ENCODE assay signal across 22 cellular contexts in genomic region chr4:82136161-82136801, GRCh38.
DNase-seq lines count a peak whose midpoint lies in the region; ATAC-seq and TF ChIP-seq lines count a peak whose summit lies in the region.
"Had no signal": no experiment of that assay in that cellular context is flagged by ENCODE, and none has a peak within 500 bp of the region (broad histone marks: within the 10 kb centered on the region; RNA-seq: fewer than 3 reads in every experiment).

No MANE protein-coding gene starts in this region.

- TF ChIP-seq CTCF in colonic mucosa (IDR thresholded peaks at IDR 0.05) = no peak
- TF ChIP-seq CTCF in tibial artery (IDR thresholded peaks at IDR 0.05) = no peak

- H3K36me3 ChIP-seq in colonic mucosa = no peaks in the 10 kb centered on the region
- no peaks in the 10 kb centered on the region for H3K36me3 ChIP-seq in tibial artery
- H3K36me3 ChIP-seq: brain microvascular endothelial cell, gastroesophageal sphincter, tibial nerve had no signal

- H3K4me3 ChIP-seq in colonic mucosa (no peak overlapping the region), tibial artery (no peak overlapping the region)
- H3K4me3 ChIP-seq: coronary artery, gastroesophageal sphincter, skin epidermis, tibial nerve had no signal

- peaks cover 20% of the 10 kb centered on the region for H3K4me1 Mint-ChIP-seq in activated CD8-positive, alpha-beta T cell treated with anti-CD3 and anti-CD28 coated beads, Interleukin-2, amount 10 ng/mL, durations not matched to agents 7 days and 5 days (ENCODE audit: low read depth)
- peaks cover 5 to 37% (median 27%) of the 10 kb centered on the region in 4 donors for H3K4me1 Mint-ChIP-seq in naive thymus-derived CD8-positive, alpha-beta T cell
- H3K4me1 Mint-ChIP-seq: endodermal cell had no signal

- H3K9ac ChIP-seq in colonic mucosa (ENCODE audit: low read depth in 2 of 2, low read length in 2 of 2) = no peak overlapping the region

- POLR2A ChIA-PET in activated CD8-positive, alpha-beta T cell treated with anti-CD3 and anti-CD28 coated beads, Interleukin-2, amount 10 ng/mL, durations not matched to agents 7 days and 5 days (lab: Charles Lee) = no interaction called here
- POLR2A ChIA-PET in naive thymus-derived CD8-positive, alpha-beta T cell (lab: Charles Lee) = interaction anchor here (0.6 to 0.7 kb wide), 2 partner anchors 8 to 11 kb away, joined by 3 read pairs; no protein-coding TSS in a partner anchor

- H3K4me1 ChIP-seq in colonic mucosa (no peaks in the 10 kb centered on the region), tibial artery (no peaks in the 10 kb centered on the region)
- H3K4me1 ChIP-seq: Caco-2, gastroesophageal sphincter, tibial nerve had no signal

- H3K4me3 Mint-ChIP-seq in activated CD8-positive, alpha-beta T cell treated with anti-CD3 and anti-CD28 coated beads, Interleukin-2, amount 10 ng/mL, durations not matched to agents 7 days and 5 days = peak overlapping the region; percentile 3
- H3K4me3 Mint-ChIP-seq in naive thymus-derived CD8-positive, alpha-beta T cell = peak overlapping the region in 9 of 10 donors; percentile 0 to 80 (median 46)
- H3K4me3 Mint-ChIP-seq: activated B cell treated with CpG ODN at 0.5 μM for 24 hours; activated T-helper 1 cell treated with anti-CD3 and anti-CD28 coated beads, Interleukin-12 subunit alpha, Interleukin-12 subunit beta, Interleukin-2, Interleukin-4 antibody, amounts not matched to agents 30 ng/mL and 10 ng/mL and 1 ng/mL, durations not matched to agents 14 hours and 24 hours and 36 hours; endodermal cell had no signal

- no peaks in the 10 kb centered on the region for H3K9me3 ChIP-seq in colonic mucosa
- no peaks in the 10 kb centered on the region for H3K9me3 ChIP-seq in tibial artery
- H3K9me3 ChIP-seq: Caco-2, gastroesophageal sphincter, tibial nerve had no signal

- H3K27me3 ChIP-seq in colonic mucosa (no peaks in the 10 kb centered on the region), tibial artery (no peaks in the 10 kb centered on the region)
- H3K27me3 ChIP-seq: brain microvascular endothelial cell, gastroesophageal sphincter, tibial nerve had no signal

- H3K36me3 Mint-ChIP-seq in activated CD8-positive, alpha-beta T cell treated with anti-CD3 and anti-CD28 coated beads, Interleukin-2, amount 10 ng/mL, durations not matched to agents 7 days and 5 days (ENCODE audit: low read depth) = peaks cover 4% of the 10 kb centered on the region
- peaks cover 0 to 7% (median 6%) of the 10 kb centered on the region in 3 donors for H3K36me3 Mint-ChIP-seq in naive thymus-derived CD8-positive, alpha-beta T cell

- intact Hi-C loops in colonic mucosa (cut with DNase I) = no loop called here
- intact Hi-C loops in tibial artery (cut with DNase I; ENCODE audit: low total_unique reads) = no loop called here

- no peaks in the 10 kb centered on the region for H3K27me3 Mint-ChIP-seq in activated CD8-positive, alpha-beta T cell treated with anti-CD3 and anti-CD28 coated beads, Interleukin-2, amount 10 ng/mL, durations not matched to agents 7 days and 5 days (ENCODE audit: low read depth)
- no peaks in the 10 kb centered on the region for H3K27me3 Mint-ChIP-seq in naive thymus-derived CD8-positive, alpha-beta T cell
- H3K27me3 Mint-ChIP-seq: activated B cell treated with CpG ODN at 0.5 μM for 24 hours had no signal

- CTCF ChIA-PET in activated CD8-positive, alpha-beta T cell treated with anti-CD3 and anti-CD28 coated beads, Interleukin-2, amount 10 ng/mL, durations not matched to agents 7 days and 5 days (lab: Charles Lee) = no interaction called here

- ATAC-seq in GM18498 (IDR thresholded peaks at IDR 0.05; ENCODE audit: unreplicated experiment) (peak; percentile 48), HG03159 (IDR thresholded peaks at IDR 0.05; ENCODE audit: unreplicated experiment) (peak; percentile 74)
- ATAC-seq in activated CD8-positive, alpha-beta T cell treated with anti-CD3 and anti-CD28 coated beads, Interleukin-2, amount 10 ng/mL, durations not matched to agents 7 days and 5 days = peak; percentile 69
- ATAC-seq in naive thymus-derived CD8-positive, alpha-beta T cell = peak; percentile 75 to 80
- ATAC-seq: gastroesophageal sphincter, Right ventricle myocardium inferior had no signal

- H3K9me3 Mint-ChIP-seq in activated CD8-positive, alpha-beta T cell treated with anti-CD3 and anti-CD28 coated beads, Interleukin-2, amount 10 ng/mL, durations not matched to agents 7 days and 5 days (ENCODE audit: insufficient read depth) = no peaks in the 10 kb centered on the region
- H3K9me3 Mint-ChIP-seq in naive thymus-derived CD8-positive, alpha-beta T cell = peaks cover 0 to 4% (median 0%) of the 10 kb centered on the region in 9 donors
- H3K9me3 Mint-ChIP-seq: activated B cell treated with CpG ODN at 0.5 μM for 24 hours; activated T-helper 1 cell treated with anti-CD3 and anti-CD28 coated beads, Interleukin-12 subunit alpha, Interleukin-12 subunit beta, Interleukin-2, Interleukin-4 antibody, amounts not matched to agents 30 ng/mL and 10 ng/mL and 1 ng/mL, durations not matched to agents 14 hours and 24 hours and 36 hours; endodermal cell had no signal

- H3K27ac ChIP-seq in colonic mucosa = no peak overlapping the region
- H3K27ac ChIP-seq in tibial artery = no peak overlapping the region
- H3K27ac ChIP-seq: brain microvascular endothelial cell, coronary artery, gastroesophageal sphincter, tibial nerve had no signal

- peak overlapping the region; percentile 36 for H3K27ac Mint-ChIP-seq in activated CD8-positive, alpha-beta T cell treated with anti-CD3 and anti-CD28 coated beads, Interleukin-2, amount 10 ng/mL, durations not matched to agents 7 days and 5 days
- peak overlapping the region; percentile 37 to 96 (median 86) for H3K27ac Mint-ChIP-seq in naive thymus-derived CD8-positive, alpha-beta T cell
- H3K27ac Mint-ChIP-seq: activated B cell treated with CpG ODN at 0.5 μM for 24 hours; activated T-helper 1 cell treated with anti-CD3 and anti-CD28 coated beads, Interleukin-12 subunit alpha, Interleukin-12 subunit beta, Interleukin-2, Interleukin-4 antibody, amounts not matched to agents 30 ng/mL and 10 ng/mL and 1 ng/mL, durations not matched to agents 14 hours and 24 hours and 36 hours; endodermal cell had no signal

- DNase-seq in activated CD8-positive, alpha-beta T cell treated with anti-CD3 and anti-CD28 coated beads, Interleukin-2, amount 10 ng/mL, durations not matched to agents 7 days and 5 days = no peak
- peak in 3 of 10 donors; percentile 9 to 53 (median 46) for DNase-seq in naive thymus-derived CD8-positive, alpha-beta T cell
- DNase-seq in colonic mucosa (no peak), tibial artery (no peak)
- no peak for DNase-seq in activated CD8-positive, alpha-beta memory T cell treated with anti-CD3 and anti-CD28 coated beads, Interleukin-2, amount 50 U/mL, for 4 hours
- DNase-seq: activated B cell treated with CpG ODN at 0.5 μM for 24 hours; activated CD8-positive, alpha-beta memory T cell treated with anti-CD3 and anti-CD28 coated beads for 24 hours; AML-193; brain microvascular endothelial cell; Caco-2; DND-41; endodermal cell; OCI-M1; stimulated activated CD4-positive, alpha-beta T cell treated with anti-CD3 and anti-CD28 coated beads, Interleukin-2, amount 100 ng/mL, for 24 hours had no signal
